15 cellular contexts compared by ENCODE assay signal in the genomic region with DNA sequence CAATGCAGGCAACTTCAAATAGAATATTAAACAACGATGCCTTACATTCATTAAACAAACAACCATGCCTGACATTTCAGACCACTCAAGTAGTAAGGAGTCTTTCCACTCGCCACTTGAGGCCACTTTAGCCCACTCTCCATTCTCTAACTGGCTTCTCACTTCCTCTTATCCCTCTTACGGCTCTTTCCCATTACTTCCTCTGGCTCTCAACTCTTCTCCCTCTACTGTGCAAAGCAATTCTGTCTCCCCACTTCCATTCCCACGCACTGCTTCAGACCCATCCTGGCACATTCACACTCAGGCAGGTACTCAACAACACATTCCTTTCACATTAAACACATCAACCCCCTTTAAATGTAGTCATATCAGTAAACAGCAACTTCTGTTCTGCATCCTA.
"Had no signal": no experiment of that assay in that cellular context is flagged by ENCODE, and none has a peak within 500 bp of the region (broad histone marks: within the 10 kb centered on the region; RNA-seq: fewer than 3 reads in every experiment).

No MANE protein-coding gene starts in this region.

- DNase-seq: activated CD4-positive, alpha-beta memory T cell treated with anti-CD3 and anti-CD28 coated beads, Interleukin-2, amount 10 ng/mL, durations not matched to agents 7 days and 5 days; activated CD4-positive, alpha-beta T cell treated with anti-CD3 and anti-CD28 coated beads for 36 hours; activated gamma-delta T cell treated with Interleukin-2 at 50 U/mL for 16 hours; activated naive CD8-positive, alpha-beta T cell treated with anti-CD3 and anti-CD28 coated beads, Interleukin-2, amount 10 ng/mL, durations not matched to agents 7 days and 5 days; activated T-cell treated with anti-CD3 and anti-CD28 coated beads, Interleukin-2, amount 50 U/mL, for 72 hours; dermis blood vessel endothelial cell; endodermal cell; erythroblast; kidney glomerular epithelial cell; naive B cell; right cardiac atrium; small intestine; T-helper 1 cell; trophoblast cell; WERI-Rb-1 had no signal

- H3K36me3 ChIP-seq: WERI-Rb-1 had no signal

- H3K27ac ChIP-seq: WERI-Rb-1 had no signal
